In the genomic region with DNA sequence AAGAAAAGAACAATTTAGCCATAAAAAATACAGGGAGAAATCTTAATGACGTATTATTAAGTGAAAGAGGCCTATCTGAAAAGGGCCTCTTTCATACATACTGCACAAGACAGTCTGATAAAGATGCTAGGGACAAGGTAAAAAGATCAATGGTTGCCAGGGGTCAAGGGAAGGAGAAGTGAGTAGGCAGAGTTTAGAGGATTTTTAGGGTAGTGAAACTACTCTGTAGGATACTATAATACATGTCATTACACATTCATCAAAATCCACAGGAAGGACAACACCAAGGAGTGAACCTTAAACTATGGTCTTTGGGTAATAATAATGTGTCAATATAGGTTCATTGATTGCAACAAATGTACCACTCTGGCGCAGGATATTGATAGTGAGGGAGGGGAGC, we compare ENCODE assay signal across 1 cellular context.
TF ChIP-seq lines count a peak whose summit lies in the region.

No MANE protein-coding gene starts in this region.

TF ChIP-seq in HepG2, 621 proteins besides CTCF, POLR2A, EP300 and RAD21 (continued from another document):
- TF ChIP-seq WIZ (CRISPR knock-in tag; IDR thresholded peaks at IDR 0.05) (no peak), ZNF75D (CRISPR knock-in tag; IDR thresholded peaks at IDR 0.05; ENCODE audit: borderline replicate concordance) (no peak), SKI (IDR thresholded peaks at IDR 0.05; ENCODE audit: partially characterized antibody) (no peak), NR2F6 (IDR thresholded peaks at IDR 0.05) (no peak), NR2F6 (CRISPR knock-in tag; IDR thresholded peaks at IDR 0.05) (no peak), FOXA3 (CRISPR knock-in tag; IDR thresholded peaks at IDR 0.05) (no peak), ZNF224 (CRISPR knock-in tag; IDR thresholded peaks at IDR 0.05) (no peak), FIP1L1 (IDR thresholded peaks at IDR 0.05; ENCODE audit: borderline replicate concordance, insufficient read depth, low read depth, low read length) (no peak)
- TF ChIP-seq, protein P1, sequence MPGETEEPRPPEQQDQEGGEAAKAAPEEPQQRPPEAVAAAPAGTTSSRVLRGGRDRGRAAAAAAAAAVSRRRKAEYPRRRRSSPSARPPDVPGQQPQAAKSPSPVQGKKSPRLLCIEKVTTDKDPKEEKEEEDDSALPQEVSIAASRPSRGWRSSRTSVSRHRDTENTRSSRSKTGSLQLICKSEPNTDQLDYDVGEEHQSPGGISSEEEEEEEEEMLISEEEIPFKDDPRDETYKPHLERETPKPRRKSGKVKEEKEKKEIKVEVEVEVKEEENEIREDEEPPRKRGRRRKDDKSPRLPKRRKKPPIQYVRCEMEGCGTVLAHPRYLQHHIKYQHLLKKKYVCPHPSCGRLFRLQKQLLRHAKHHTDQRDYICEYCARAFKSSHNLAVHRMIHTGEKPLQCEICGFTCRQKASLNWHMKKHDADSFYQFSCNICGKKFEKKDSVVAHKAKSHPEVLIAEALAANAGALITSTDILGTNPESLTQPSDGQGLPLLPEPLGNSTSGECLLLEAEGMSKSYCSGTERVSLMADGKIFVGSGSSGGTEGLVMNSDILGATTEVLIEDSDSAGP (CRISPR knock-in tag; IDR thresholded peaks at IDR 0.05; ENCODE audit: borderline replicate concordance) = no peak
- TF ChIP-seq, protein P2, sequence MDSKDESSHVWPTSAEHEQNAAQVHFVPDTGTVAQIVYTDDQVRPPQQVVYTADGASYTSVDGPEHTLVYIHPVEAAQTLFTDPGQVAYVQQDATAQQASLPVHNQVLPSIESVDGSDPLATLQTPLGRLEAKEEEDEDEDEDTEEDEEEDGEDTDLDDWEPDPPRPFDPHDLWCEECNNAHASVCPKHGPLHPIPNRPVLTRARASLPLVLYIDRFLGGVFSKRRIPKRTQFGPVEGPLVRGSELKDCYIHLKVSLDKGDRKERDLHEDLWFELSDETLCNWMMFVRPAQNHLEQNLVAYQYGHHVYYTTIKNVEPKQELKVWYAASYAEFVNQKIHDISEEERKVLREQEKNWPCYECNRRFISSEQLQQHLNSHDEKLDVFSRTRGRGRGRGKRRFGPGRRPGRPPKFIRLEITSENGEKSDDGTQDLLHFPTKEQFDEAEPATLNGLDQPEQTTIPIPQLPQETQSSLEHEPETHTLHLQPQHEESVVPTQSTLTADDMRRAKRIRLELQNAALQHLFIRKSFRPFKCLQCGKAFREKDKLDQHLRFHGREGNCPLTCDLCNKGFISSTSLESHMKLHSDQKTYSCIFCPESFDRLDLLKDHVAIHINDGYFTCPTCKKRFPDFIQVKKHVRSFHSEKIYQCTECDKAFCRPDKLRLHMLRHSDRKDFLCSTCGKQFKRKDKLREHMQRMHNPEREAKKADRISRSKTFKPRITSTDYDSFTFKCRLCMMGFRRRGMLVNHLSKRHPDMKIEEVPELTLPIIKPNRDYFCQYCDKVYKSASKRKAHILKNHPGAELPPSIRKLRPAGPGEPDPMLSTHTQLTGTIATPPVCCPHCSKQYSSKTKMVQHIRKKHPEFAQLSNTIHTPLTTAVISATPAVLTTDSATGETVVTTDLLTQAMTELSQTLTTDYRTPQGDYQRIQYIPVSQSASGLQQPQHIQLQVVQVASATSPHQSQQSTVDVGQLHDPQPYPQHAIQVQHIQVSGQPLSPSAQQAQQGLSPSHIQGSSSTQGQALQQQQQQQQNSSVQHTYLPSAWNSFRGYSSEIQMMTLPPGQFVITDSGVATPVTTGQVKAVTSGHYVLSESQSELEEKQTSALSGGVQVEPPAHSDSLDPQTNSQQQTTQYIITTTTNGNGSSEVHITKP (CRISPR knock-in tag; IDR thresholded peaks at IDR 0.05; ENCODE audit: low read depth) = no peak
